ENCODE assay signal across 13 cellular contexts in the genomic region with DNA sequence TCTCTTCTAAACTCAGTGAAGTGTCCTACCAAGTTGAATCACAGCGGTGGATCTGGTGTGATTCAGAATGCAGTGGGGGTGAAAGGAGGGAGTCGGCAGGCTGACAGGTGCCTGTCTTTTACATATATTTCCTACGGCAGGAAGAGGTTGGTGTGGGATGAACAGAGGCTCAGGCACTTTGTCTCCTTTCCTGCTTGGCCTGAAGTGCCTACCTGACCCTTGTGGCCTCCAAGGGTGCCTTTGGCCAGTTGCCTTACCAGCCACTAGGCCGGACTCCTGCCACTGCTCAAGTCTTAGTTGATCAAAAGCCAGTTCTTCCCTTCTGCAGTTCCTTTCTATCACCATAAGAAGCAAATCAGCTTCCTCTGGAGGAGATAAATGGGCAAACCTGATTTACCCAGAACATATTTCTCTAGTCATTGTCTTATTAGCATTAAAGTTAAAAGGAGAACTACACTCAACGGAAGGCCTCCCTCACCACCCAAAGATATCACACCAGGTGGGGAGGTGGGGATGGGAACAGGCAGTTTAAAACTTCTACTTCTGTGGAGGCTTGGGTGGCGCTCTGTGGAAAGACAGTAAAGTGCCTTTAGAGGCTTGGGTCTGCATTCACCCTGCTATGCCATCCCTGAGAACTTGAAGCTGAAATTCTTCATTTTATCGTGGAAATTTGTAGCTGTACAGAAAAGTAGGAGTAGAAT. TPM values are rescaled to one million over a fixed set of nuclear protein-coding genes. Genes with fewer than 3 reads are reported as not detected.
DNase-seq lines count a peak whose midpoint lies in the region; ATAC-seq, FAIRE-seq and TF ChIP-seq lines count a peak whose summit lies in the region.
"Had no signal": no experiment of that assay in that cellular context is flagged by ENCODE, and none has a peak within 500 bp of the region (broad histone marks: within the 10 kb centered on the region; RNA-seq: fewer than 3 reads in every experiment).

No MANE protein-coding gene starts in this region.

- no peaks in the 10 kb centered on the region for H3K9me3 Mint-ChIP-seq in activated T-cell treated with anti-CD3 and anti-CD28 coated beads, Interleukin-2, amount 50 U/mL, for 4 hours

- peak overlapping the region; percentile 22 for H3K4me3 Mint-ChIP-seq in activated T-cell treated with anti-CD3 and anti-CD28 coated beads, Interleukin-2, amount 50 U/mL, for 4 hours

- peak overlapping the region; percentile 95 for H3K27ac ChIP-seq in substantia nigra (ENCODE audit: low read depth, low read length, poor library complexity, severe bottlenecking)

- no peak for FAIRE-seq in GM12891 (lab: Jason Lieb, UNC)
- FAIRE-seq: G401.6 had no signal

- no peak for TF ChIP-seq POLR2A in GM12891 (IDR thresholded peaks at IDR 0.05; ENCODE audit: low read depth, low read length)

- peaks cover 20% of the 10 kb centered on the region for H3K36me3 Mint-ChIP-seq in activated T-cell treated with anti-CD3 and anti-CD28 coated beads, Interleukin-2, amount 50 U/mL, for 4 hours (ENCODE audit: insufficient read depth)

- peak; percentile 43 for DNase-seq in activated T-cell treated with anti-CD3 and anti-CD28 coated beads, Interleukin-2, amount 50 U/mL, for 1 hour
- DNase-seq in activated T-cell treated with anti-CD3 and anti-CD28 coated beads for 4 hours = no peak
- DNase-seq in activated T-cell treated with anti-CD3 and anti-CD28 coated beads, Interleukin-2, amount 50 U/mL, for 4 hours = peak; percentile 29
- peak; percentile 3 for DNase-seq in kidney glomerular epithelial cell (lab: John Stamatoyannopoulos, UW)
- DNase-seq in substantia nigra (lab: John Stamatoyannopoulos, UW) = peak in 1 of 49 donors; percentile 24
- no peak for DNase-seq in DMS79 treated with DMSO at 0.1 percent for 48 hours (lab: John Stamatoyannopoulos, UW)
- DNase-seq in GM12891 (ENCODE audit: insufficient read length, low spot score) = no peak
- DNase-seq: central memory CD4-positive, alpha-beta T cell; GOT3; NCI-H1436 treated with DMSO at 0.1 percent for 48 hours; SW 1271 had no signal

- peaks cover 67% of the 10 kb centered on the region for H3K4me1 Mint-ChIP-seq in activated T-cell treated with anti-CD3 and anti-CD28 coated beads, Interleukin-2, amount 50 U/mL, for 4 hours (ENCODE audit: low read depth)

- peak; percentile 88 to 93 for ATAC-seq in activated T-cell treated with anti-CD3 and anti-CD28 coated beads, Interleukin-2, amount 50 U/mL, for 4 hours
- ATAC-seq in HG02884 (IDR thresholded peaks at IDR 0.05; ENCODE audit: unreplicated experiment) = no peak

- no peaks in the 10 kb centered on the region for H3K27me3 Mint-ChIP-seq in activated T-cell treated with anti-CD3 and anti-CD28 coated beads, Interleukin-2, amount 50 U/mL, for 4 hours (ENCODE audit: low read depth)

TF ChIP-seq in GM12891, 5 proteins besides CTCF, POLR2A, EP300 and RAD21:
- TF ChIP-seq POU2F2 (IDR thresholded peaks at IDR 0.05; ENCODE audit: low read depth, low read length) = no peak
- TF ChIP-seq POLR2AphosphoS5 (IDR thresholded peaks at IDR 0.05; ENCODE audit: low read depth, low read length) = no peak
- no peak for TF ChIP-seq SPI1 (IDR thresholded peaks at IDR 0.05; ENCODE audit: low read depth, low read length)
- TF ChIP-seq PAX5 (IDR thresholded peaks at IDR 0.05; ENCODE audit: insufficient read depth, low read length, severe bottlenecking) = no peak
- no peak for TF ChIP-seq TAF1 (IDR thresholded peaks at IDR 0.05; ENCODE audit: low read depth, low read length)

RNA-seq across cellular contexts. Expression of a gene that starts 52.2 kb away (rescaled TPM):
- total RNA-seq in activated T-cell treated with anti-CD3 and anti-CD28 coated beads, Interleukin-2, amount 50 U/mL, for 4 hours = 10 to 100 TPM; 28.2 to 33.0 (median 29.8) TPM
- polyA plus RNA-seq in GM12891 (2012; ENCODE audit: low read depth, missing spikeins) = 14.7 TPM

Comparison
In these comparisons a context has a peak if more than half of its experiments do, and no peak if none do; other contexts are left out.
1. DNase-seq: peak in activated T-cell treated with anti-CD3 and anti-CD28 coated beads, Interleukin-2, amount 50 U/mL, for 1 hour (single experiment), activated T-cell treated with anti-CD3 and anti-CD28 coated beads, Interleukin-2, amount 50 U/mL, for 4 hours (single experiment) and kidney glomerular epithelial cell (single experiment); none in activated T-cell treated with anti-CD3 and anti-CD28 coated beads for 4 hours (single experiment), DMS79 treated with DMSO at 0.1 percent for 48 hours (single experiment) and GM12891 (single experiment).